ENCODE assay signal across 10 cellular contexts in genomic region chr22:47168900-47169800, GRCh38.
DNase-seq lines count a peak whose midpoint lies in the region; ATAC-seq and TF ChIP-seq lines count a peak whose summit lies in the region.
"Had no signal": no experiment of that assay in that cellular context is flagged by ENCODE, and none has a peak within 500 bp of the region (broad histone marks: within the 10 kb centered on the region; RNA-seq: fewer than 3 reads in every experiment).

No MANE protein-coding gene starts in this region.

- peaks cover 18% of the 10 kb centered on the region for H3K36me3 Mint-ChIP-seq in activated T-cell treated with anti-CD3 and anti-CD28 coated beads, Interleukin-2, amount 50 U/mL, for 4 hours (ENCODE audit: insufficient read depth)

- no peaks in the 10 kb centered on the region for H3K9me3 Mint-ChIP-seq in activated T-cell treated with anti-CD3 and anti-CD28 coated beads, Interleukin-2, amount 50 U/mL, for 4 hours
- H3K9me3 Mint-ChIP-seq: activated T-helper 2 cell treated with anti-CD3 and anti-CD28 coated beads, Interferon-gamma antibody, Interleukin-2, Interleukin-4, amounts not matched to agents 10 μg/mL and 5 μg/mL and 100 μg/mL, durations not matched to agents 14 hours and 24 hours and 36 hours had no signal

- H3K4me1 ChIP-seq in right cardiac atrium (ENCODE audit: control insufficient read depth, insufficient read depth, low read length): no peaks in the 10 kb centered on the region
- no peaks in the 10 kb centered on the region for H3K4me1 ChIP-seq in stomach
- H3K4me1 ChIP-seq: gastrocnemius medialis had no signal

- peaks cover 0 to 63% (median 53%) of the 10 kb centered on the region in 4 donors for H3K36me3 ChIP-seq in stomach

- H3K4me3 ChIP-seq in right cardiac atrium (ENCODE audit: low read length): no peak overlapping the region
- H3K4me3 ChIP-seq in stomach: no peak overlapping the region
- H3K4me3 ChIP-seq: gastrocnemius medialis had no signal

- no peaks in the 10 kb centered on the region for H3K9me3 ChIP-seq in right cardiac atrium (ENCODE audit: control insufficient read depth, low read length)
- H3K9me3 ChIP-seq in stomach: no peaks in the 10 kb centered on the region
- H3K9me3 ChIP-seq: gastrocnemius medialis had no signal

- in situ Hi-C loops in SK-MEL-5 (cut with HindIII; ENCODE audit: low pct_unique_long_range_greater_than_20kb, low sequenced_read_pairs): no loop called here

- H3K27me3 ChIP-seq in right cardiac atrium (ENCODE audit: control insufficient read depth, insufficient read depth) (no peaks in the 10 kb centered on the region), stomach (no peaks in the 10 kb centered on the region)
- H3K27me3 ChIP-seq: gastrocnemius medialis had no signal

- no peak for TF ChIP-seq POLR2A in stomach (IDR thresholded peaks at IDR 0.05)

- intact Hi-C loops in right cardiac atrium (cut with DNase I) (no loop called here), stomach (cut with DNase I; ENCODE audit: low total_unique reads) (no loop called here)

- 90% methylated on average over 25 of the region's 25 CpGs for WGBS in right cardiac atrium
- WGBS in stomach, 5 donors: 89 to 91% (median 90%) methylated on average over 24 to 25 of the region's 25 CpGs

- H3K4me1 Mint-ChIP-seq in activated T-cell treated with anti-CD3 and anti-CD28 coated beads, Interleukin-2, amount 50 U/mL, for 4 hours (ENCODE audit: low read depth): no peaks in the 10 kb centered on the region

- ATAC-seq in activated T-cell treated with anti-CD3 and anti-CD28 coated beads, Interleukin-2, amount 50 U/mL, for 4 hours: no peak
- ATAC-seq in right cardiac atrium: no peak
- no peak for ATAC-seq in GM21360 (IDR thresholded peaks at IDR 0.05; ENCODE audit: unreplicated experiment)
- ATAC-seq: gastrocnemius medialis had no signal

- no peak overlapping the region for H3K4me3 Mint-ChIP-seq in activated T-cell treated with anti-CD3 and anti-CD28 coated beads, Interleukin-2, amount 50 U/mL, for 4 hours

- no peak for TF ChIP-seq CTCF in stomach (IDR thresholded peaks at IDR 0.05)

- DNase-seq in activated T-cell treated with anti-CD3 and anti-CD28 coated beads, Interleukin-2, amount 50 U/mL, for 1 hour: peak; percentile 2
- no peak for DNase-seq in activated T-cell treated with anti-CD3 and anti-CD28 coated beads, Interleukin-2, amount 50 U/mL, for 4 hours
- DNase-seq in SK-MEL-5 (ENCODE audit: low read depth, low spot score) (peak; percentile 32), right cardiac atrium (peak in 2 of 3 donors; percentile 40 to 53), stomach (peak; percentile 25), NCI-H345 treated with DMSO at 0.1 percent for 48 hours (lab: John Stamatoyannopoulos, UW; ENCODE audit: unreplicated experiment) (no peak), NCI-H146 (lab: John Stamatoyannopoulos, UW) (no peak)
- DNase-seq: gastrocnemius medialis had no signal

- no peak for TF ChIP-seq EP300 in stomach (IDR thresholded peaks at IDR 0.05)

- H3K27me3 Mint-ChIP-seq in activated T-cell treated with anti-CD3 and anti-CD28 coated beads, Interleukin-2, amount 50 U/mL, for 4 hours (ENCODE audit: low read depth): no peaks in the 10 kb centered on the region

- H3K27ac ChIP-seq in right cardiac atrium (ENCODE audit: low read length): no peak overlapping the region
- no peak overlapping the region for H3K27ac ChIP-seq in stomach
- H3K27ac ChIP-seq: gastrocnemius medialis had no signal

Comparison
In these comparisons a context has a peak if more than half of its experiments do, and no peak if none do; other contexts are left out.
1. DNase-seq: peak in activated T-cell treated with anti-CD3 and anti-CD28 coated beads, Interleukin-2, amount 50 U/mL, for 1 hour (single experiment), SK-MEL-5 (single experiment), right cardiac atrium (2 of 3) and stomach (single experiment); none in activated T-cell treated with anti-CD3 and anti-CD28 coated beads, Interleukin-2, amount 50 U/mL, for 4 hours (single experiment), NCI-H345 treated with DMSO at 0.1 percent for 48 hours (single experiment) and NCI-H146 (single experiment).